In the genomic region with DNA sequence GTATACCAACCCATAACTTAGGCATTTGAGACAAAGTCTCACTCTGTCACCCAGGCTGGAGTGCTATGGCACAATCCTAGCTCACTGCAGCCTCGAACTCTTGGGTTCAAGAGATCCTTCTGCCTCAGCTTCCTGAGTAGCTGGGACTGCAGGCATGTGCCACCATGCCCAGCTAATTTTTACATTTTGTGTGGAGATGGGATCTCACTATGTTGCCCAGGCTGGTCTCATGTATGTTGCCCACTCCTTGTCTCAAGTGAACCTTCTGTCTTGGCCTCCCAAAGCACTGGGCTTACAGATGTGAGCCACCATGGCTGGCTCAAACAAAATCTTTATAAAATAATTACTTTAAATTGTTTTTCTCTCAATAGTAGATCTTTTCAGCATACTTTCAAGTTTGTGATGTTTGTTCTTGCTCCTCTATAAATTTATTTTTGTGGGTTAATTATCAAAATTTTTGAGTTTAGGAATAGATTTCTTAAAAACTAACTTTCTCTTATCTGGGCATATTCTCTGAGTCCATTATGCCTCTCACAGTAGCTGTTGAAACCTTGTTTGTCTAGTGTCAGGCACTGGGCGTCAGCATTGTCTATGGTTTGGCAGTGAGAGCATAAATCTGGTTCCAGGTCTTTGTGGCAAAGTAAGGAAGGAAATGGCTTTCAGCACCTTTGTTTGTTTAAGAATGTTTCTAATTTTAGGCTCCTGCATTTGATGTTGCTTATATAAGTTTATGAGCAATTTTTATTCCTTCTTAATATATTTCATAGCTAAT, we compare ENCODE assay signal across 8 cellular contexts. TPM values are rescaled to one million over a fixed set of nuclear protein-coding genes. Genes with fewer than 3 reads are reported as not detected.
A peak's percentile ranks its signal among the peaks of the same experiment; 100 is the strongest.
DNase-seq lines count a peak whose midpoint lies in the region; ATAC-seq lines count a peak whose summit lies in the region.

No MANE protein-coding gene starts in this region.

- H3K4me3 Mint-ChIP-seq in activated naive CD8-positive, alpha-beta T cell treated with anti-CD3 and anti-CD28 coated beads, Interleukin-2, amount 10 ng/mL, durations not matched to agents 7 days and 5 days = no peak overlapping the region
- H3K4me3 Mint-ChIP-seq in activated naive CD8-positive, alpha-beta T cell treated with anti-CD3 and anti-CD28 coated beads for 36 hours = no peak overlapping the region

- peak; percentile 98 for ATAC-seq in activated naive CD8-positive, alpha-beta T cell treated with anti-CD3 and anti-CD28 coated beads, Interleukin-2, amount 10 ng/mL, durations not matched to agents 7 days and 5 days (ENCODE audit: low read depth)
- ATAC-seq in left lobe of liver (peak; percentile 99), GM19455 (IDR thresholded peaks at IDR 0.05; ENCODE audit: unreplicated experiment) (no peak)

- no peaks in the 10 kb centered on the region for H3K27me3 Mint-ChIP-seq in activated naive CD8-positive, alpha-beta T cell treated with anti-CD3 and anti-CD28 coated beads, Interleukin-2, amount 10 ng/mL, durations not matched to agents 7 days and 5 days
- H3K27me3 Mint-ChIP-seq in activated naive CD8-positive, alpha-beta T cell treated with anti-CD3 and anti-CD28 coated beads for 36 hours = no peaks in the 10 kb centered on the region

- peak; percentile 37 for DNase-seq in activated naive CD8-positive, alpha-beta T cell treated with anti-CD3 and anti-CD28 coated beads, Interleukin-2, amount 10 ng/mL, durations not matched to agents 7 days and 5 days
- DNase-seq in activated naive CD8-positive, alpha-beta T cell treated with anti-CD3 and anti-CD28 coated beads for 36 hours = no peak
- DNase-seq in NCI-H146 (lab: John Stamatoyannopoulos, UW) (peak; percentile 48), amygdala (lab: John Stamatoyannopoulos, UW) (peak in 36 of 56 donors; percentile 6 to 79 (median 34)), left lobe of liver (ENCODE audit: low spot score) (peak; percentile 51), OCI-M2 (lab: John Stamatoyannopoulos, UW; ENCODE audit: unreplicated experiment) (no peak), NCI-H128 (lab: John Stamatoyannopoulos, UW; ENCODE audit: unreplicated experiment) (no peak)

- H3K9me3 Mint-ChIP-seq in activated naive CD8-positive, alpha-beta T cell treated with anti-CD3 and anti-CD28 coated beads, Interleukin-2, amount 10 ng/mL, durations not matched to agents 7 days and 5 days = no peaks in the 10 kb centered on the region
- no peaks in the 10 kb centered on the region for H3K9me3 Mint-ChIP-seq in activated naive CD8-positive, alpha-beta T cell treated with anti-CD3 and anti-CD28 coated beads for 36 hours

- H3K36me3 Mint-ChIP-seq in activated naive CD8-positive, alpha-beta T cell treated with anti-CD3 and anti-CD28 coated beads, Interleukin-2, amount 10 ng/mL, durations not matched to agents 7 days and 5 days = peaks cover 4% of the 10 kb centered on the region
- peaks cover 7% of the 10 kb centered on the region for H3K36me3 Mint-ChIP-seq in activated naive CD8-positive, alpha-beta T cell treated with anti-CD3 and anti-CD28 coated beads for 36 hours

- H3K27ac Mint-ChIP-seq in activated naive CD8-positive, alpha-beta T cell treated with anti-CD3 and anti-CD28 coated beads, Interleukin-2, amount 10 ng/mL, durations not matched to agents 7 days and 5 days = no peak overlapping the region
- H3K27ac Mint-ChIP-seq in activated naive CD8-positive, alpha-beta T cell treated with anti-CD3 and anti-CD28 coated beads for 36 hours = no peak overlapping the region

- peaks cover 6% of the 10 kb centered on the region for H3K4me1 Mint-ChIP-seq in activated naive CD8-positive, alpha-beta T cell treated with anti-CD3 and anti-CD28 coated beads, Interleukin-2, amount 10 ng/mL, durations not matched to agents 7 days and 5 days
- H3K4me1 Mint-ChIP-seq in activated naive CD8-positive, alpha-beta T cell treated with anti-CD3 and anti-CD28 coated beads for 36 hours = peaks cover 5% of the 10 kb centered on the region

- POLR2A ChIA-PET in activated naive CD8-positive, alpha-beta T cell treated with anti-CD3 and anti-CD28 coated beads, Interleukin-2, amount 10 ng/mL, durations not matched to agents 7 days and 5 days (lab: Charles Lee) = interaction anchor here (1.1 to 1.9 kb wide), 2 partner anchors 166 to 167 kb away, joined by 3 to 4 read pairs; a partner anchor contains a TSS

RNA-seq across cellular contexts. Expression of a gene that starts 38.7 kb away (rescaled TPM):
- 10 to 100 TPM; 10.0 to 10.9 TPM for total RNA-seq in activated naive CD8-positive, alpha-beta T cell treated with anti-CD3 and anti-CD28 coated beads, Interleukin-2, amount 10 ng/mL, durations not matched to agents 7 days and 5 days
- total RNA-seq in activated naive CD8-positive, alpha-beta T cell treated with anti-CD3 and anti-CD28 coated beads for 36 hours = 10 to 100 TPM; 47.7 to 48.5 TPM
- total RNA-seq in left lobe of liver = 47.1 TPM

RNA-seq across cellular contexts. Expression of a gene that starts 38.8 kb away (rescaled TPM):
- total RNA-seq in activated naive CD8-positive, alpha-beta T cell treated with anti-CD3 and anti-CD28 coated beads, Interleukin-2, amount 10 ng/mL, durations not matched to agents 7 days and 5 days = 10 to 100 TPM; 25.3 to 26.9 TPM
- 10 to 100 TPM; 17.0 to 18.2 TPM for total RNA-seq in activated naive CD8-positive, alpha-beta T cell treated with anti-CD3 and anti-CD28 coated beads for 36 hours
- 3.0 TPM for total RNA-seq in left lobe of liver

Comparison
In these comparisons a context has a peak if more than half of its experiments do, and no peak if none do; other contexts are left out.
1. DNase-seq: peak in activated naive CD8-positive, alpha-beta T cell treated with anti-CD3 and anti-CD28 coated beads, Interleukin-2, amount 10 ng/mL, durations not matched to agents 7 days and 5 days (single experiment), NCI-H146 (single experiment), amygdala (36 of 56) and left lobe of liver (single experiment); none in activated naive CD8-positive, alpha-beta T cell treated with anti-CD3 and anti-CD28 coated beads for 36 hours (single experiment), OCI-M2 (single experiment) and NCI-H128 (single experiment).